In genomic region chr3:70980646-70981031, GRCh38 we compare ENCODE assay signal across 10 cellular contexts.
A peak's percentile ranks its signal among the peaks of the same experiment; 100 is the strongest.
DNase-seq lines count a peak whose midpoint lies in the region; ATAC-seq, FAIRE-seq and TF ChIP-seq lines count a peak whose summit lies in the region.
"Had no signal": no experiment of that assay in that cellular context is flagged by ENCODE, and none has a peak within 500 bp of the region (broad histone marks: within the 10 kb centered on the region; RNA-seq: fewer than 3 reads in every experiment).

No MANE protein-coding gene starts in this region.

- H4K20me1 ChIP-seq in KMS-11 (ENCODE audit: insufficient read depth), result no peaks in the 10 kb centered on the region

- peak overlapping the region; percentile 97 for H3K4me2 ChIP-seq in KMS-11

- H3K4me1 ChIP-seq in KMS-11 (ENCODE audit: low read depth, poor library complexity, severe bottlenecking) (peaks cover 59% of the 10 kb centered on the region), prostate gland (replicated peaks) (peaks cover 20% of the 10 kb centered on the region)

- no peaks in the 10 kb centered on the region; the same call in 1 of the 2 replicates for H3K79me2 ChIP-seq in KMS-11 (ENCODE audit: insufficient read depth, low read depth)

- peak overlapping the region; percentile 91; the same call in 1 of the 2 replicates for H3K9ac ChIP-seq in KMS-11

- peak overlapping the region; percentile 100 for H3K27ac ChIP-seq in KMS-11
- H3K27ac ChIP-seq in coronary artery, result peak overlapping the region; percentile 19 to 64
- H3K27ac ChIP-seq in prostate gland, result peak overlapping the region; percentile 90 to 92

- intact Hi-C loops in prostate gland (cut with DNase I), result no loop called here

- TF ChIP-seq CTCF in GM12865 (IDR thresholded peaks at IDR 0.05; ENCODE audit: insufficient read depth, low read depth, low read length, missing control alignments) (no peak), KMS-11 (conservative IDR thresholded peaks at IDR 0.05; ENCODE audit: low read depth, low read length) (no peak), coronary artery (IDR thresholded peaks at IDR 0.05) (no peak), prostate gland (IDR thresholded peaks at IDR 0.05) (no peak)

- no peak for FAIRE-seq in GM12891 (lab: Jason Lieb, UNC)

- H2AFZ ChIP-seq in KMS-11 (ENCODE audit: low read depth), result no peak overlapping the region

- no peaks in the 10 kb centered on the region for H3K36me3 ChIP-seq in KMS-11 (ENCODE audit: insufficient read depth)
- H3K36me3 ChIP-seq in prostate gland, result peaks cover 2 to 3% of the 10 kb centered on the region in 2 donors

- H3K9me3 ChIP-seq in prostate gland, result no peaks in the 10 kb centered on the region
- H3K9me3 ChIP-seq: testis had no signal

- DNase-seq in GM12865 (ENCODE audit: low read depth) (peak; percentile 49), coronary artery (ENCODE audit: low spot score) (no peak), prostate gland (ENCODE audit: low spot score) (no peak), hippocampal formation (lab: John Stamatoyannopoulos, UW) (no peak), NAMALWA (ENCODE audit: low spot score) (no peak), GM12891 (ENCODE audit: insufficient read length, low spot score) (no peak)
- DNase-seq: NCI-H2171 treated with DMSO at 0.1 percent for 48 hours, testis had no signal

- H3K27me3 ChIP-seq in KMS-11 (ENCODE audit: insufficient read depth, low read depth), result no peaks in the 10 kb centered on the region
- H3K27me3 ChIP-seq in prostate gland (replicated peaks; ENCODE audit: insufficient read depth), result no peaks in the 10 kb centered on the region
- H3K27me3 ChIP-seq: testis had no signal

- ATAC-seq in HG03460 (IDR thresholded peaks at IDR 0.05; ENCODE audit: unreplicated experiment), result no peak

- H3K4me3 ChIP-seq in GM12865 (ENCODE audit: low read depth, low read length) (no peak overlapping the region), KMS-11 (IDR thresholded peaks at IDR 0.05; ENCODE audit: insufficient read depth, low read depth, low read length) (no peak overlapping the region), coronary artery (no peak overlapping the region), prostate gland (no peak overlapping the region)
- H3K4me3 ChIP-seq: testis had no signal

- 71% methylated on average over 5 of the region's 5 CpGs for WGBS in prostate gland

- no peak for TF ChIP-seq POLR2A in prostate gland (IDR thresholded peaks at IDR 0.05)
- TF ChIP-seq POLR2A in GM12891 (IDR thresholded peaks at IDR 0.05; ENCODE audit: low read depth, low read length), result no peak

TF ChIP-seq in GM12891, 5 proteins besides CTCF, POLR2A, EP300 and RAD21:
- TF ChIP-seq PAX5 (IDR thresholded peaks at IDR 0.05; ENCODE audit: insufficient read depth, low read length, severe bottlenecking), result no peak
- TF ChIP-seq POLR2AphosphoS5 (IDR thresholded peaks at IDR 0.05; ENCODE audit: low read depth, low read length), result no peak

Comparison
In these comparisons a context has a peak if more than half of its experiments do, and no peak if none do; other contexts are left out.
1. H3K27ac ChIP-seq: peak in every context shown above with its lines; median percentile 100 in KMS-11; 91 in prostate gland; 42 in coronary artery.